8 cellular contexts compared by ENCODE assay signal in the genomic region with DNA sequence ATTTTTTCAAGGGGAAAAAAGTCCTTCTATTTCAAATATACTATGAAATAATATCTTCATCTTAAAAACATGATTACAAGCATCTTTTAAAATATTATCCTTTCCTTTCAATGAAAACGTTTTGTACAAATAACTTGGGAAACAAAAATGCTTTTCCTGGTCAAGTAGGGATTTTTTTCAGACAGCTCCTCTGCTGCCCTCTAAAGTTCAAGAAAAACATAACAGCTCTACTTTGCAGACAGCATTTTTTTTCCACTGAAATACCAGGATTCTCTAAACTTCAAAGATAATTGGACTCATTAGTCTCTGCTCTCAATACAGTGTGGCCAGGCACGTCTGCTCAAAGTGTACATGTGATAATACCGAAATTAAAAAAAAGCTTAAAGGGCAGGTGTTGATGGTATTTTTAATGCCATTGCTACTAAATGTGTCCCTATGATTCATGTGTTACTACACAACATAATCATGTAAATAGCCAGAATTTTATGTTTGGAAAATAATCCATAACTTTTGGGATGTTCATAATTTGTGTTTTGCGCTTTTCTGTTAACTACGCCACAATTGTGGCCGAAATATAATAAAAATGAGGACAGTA.
A peak's percentile ranks its signal among the peaks of the same experiment; 100 is the strongest.
DNase-seq lines count a peak whose midpoint lies in the region; FAIRE-seq and TF ChIP-seq lines count a peak whose summit lies in the region.

No MANE protein-coding gene starts in this region.

- peak; percentile 46 for TF ChIP-seq CTCF in AG09309 (IDR thresholded peaks at IDR 0.05; ENCODE audit: control insufficient read depth, insufficient read depth, low read depth, low read length, missing control alignments)
- no peak for TF ChIP-seq CTCF in HEK293 (tag by site-specific recombination; IDR thresholded peaks at IDR 0.05)
- TF ChIP-seq CTCF in SK-N-SH (IDR thresholded peaks at IDR 0.05) = peak; percentile 71

- no peak for TF ChIP-seq EP300 in SK-N-SH (IDR thresholded peaks at IDR 0.05; ENCODE audit: borderline replicate concordance in 1 of 2, low read depth in 1 of 2, low read length in 1 of 2)

- POLR2A ChIA-PET in HEK293 (lab: Yijun Ruan, JAX) = no interaction called here
- POLR2A ChIA-PET in SK-N-SH (lab: Yijun Ruan, JAX) = no interaction called here

- CTCF ChIA-PET in HEK293 (lab: Yijun Ruan, JAX) = interaction anchor here (0.6 to 2.5 kb wide), 17 partner anchors 11 to 1364 kb away, joined by 3 to 20 read pairs (median 4); no protein-coding TSS in a partner anchor
- CTCF ChIA-PET in SK-N-SH (lab: Yijun Ruan, JAX) = interaction anchor here (0.6 to 6.2 kb wide), 42 partner anchors 10 to 1191 kb away, joined by 3 to 80 read pairs (median 4); no protein-coding TSS in a partner anchor

- no peaks in the 10 kb centered on the region for H3K27me3 ChIP-seq in SK-N-SH (ENCODE audit: insufficient read depth)

- no peak overlapping the region for H3K9ac ChIP-seq in SK-N-SH

- H4K20me1 ChIP-seq in SK-N-SH (ENCODE audit: insufficient read depth) = no peaks in the 10 kb centered on the region

- 11% methylated on average over 6 of the region's 6 CpGs for WGBS in SK-N-SH (ENCODE audit: low lambda C conversion rate)

- no peaks in the 10 kb centered on the region for H3K9me3 ChIP-seq in HEK293 (ENCODE audit: control insufficient read depth, insufficient read depth, low read depth, low read length)
- no peaks in the 10 kb centered on the region for H3K9me3 ChIP-seq in SK-N-SH

- peak; percentile 83 for TF ChIP-seq RAD21 in SK-N-SH (IDR thresholded peaks at IDR 0.05; ENCODE audit: low read length)

- H3K4me3 ChIP-seq in AG09309 (ENCODE audit: control insufficient read depth, low read depth, low read length) = no peak overlapping the region
- no peak overlapping the region for H3K4me3 ChIP-seq in HEK293 (ENCODE audit: low read depth, low read length)
- no peak overlapping the region; a peak in 1 of 4 replicates for H3K4me3 ChIP-seq in SK-N-SH (ENCODE audit: low read depth in 2 of 2, low read length in 1 of 2)

- no peaks in the 10 kb centered on the region for H3K79me2 ChIP-seq in SK-N-SH (ENCODE audit: insufficient read depth)

- H3K27ac ChIP-seq in HEK293 (ENCODE audit: extremely low read depth, low read depth, low read length) (no peak overlapping the region), SK-N-SH (ENCODE audit: low read depth in 2 of 2, low read length in 1 of 2) (peak overlapping the region in 1 of 2 experiments; percentile 72; a peak in 2 of 4 replicates)

- H3F3A ChIP-seq in SK-N-SH (replicated peaks; ENCODE audit: insufficient read depth) = no peaks in the 10 kb centered on the region

- H3K36me3 ChIP-seq in HEK293 (ENCODE audit: control insufficient read depth in 2 of 2, insufficient read depth in 1 of 2, low read length in 2 of 2) = no peaks in the 10 kb centered on the region
- no peaks in the 10 kb centered on the region for H3K36me3 ChIP-seq in SK-N-SH (replicated peaks in 1 of 2; ENCODE audit: control insufficient read depth in 1 of 2, insufficient read depth in 2 of 2, low read length in 1 of 2)

- 0 out of 2 replicates have a peak overlapping the region, but pooled peaks have one; percentile 16 for H3K4me2 ChIP-seq in SK-N-SH

- FAIRE-seq in islet of Langerhans (lab: Jason Lieb, UNC) = peak; percentile 95

- DNase-seq in AG09309 (ENCODE audit: low read depth) (peak; percentile 1), SK-N-SH (peak; percentile 20), DMS79 (lab: John Stamatoyannopoulos, UW) (no peak), NCI-H2081 treated with DMSO at 0.1 percent for 48 hours (lab: John Stamatoyannopoulos, UW) (no peak)
- DNase-seq in activated CD8-positive, alpha-beta memory T cell treated with anti-CD3 and anti-CD28 coated beads, Interleukin-2, amount 50 U/mL, for 4 hours = no peak
- no peak for DNase-seq in stimulated activated CD4-positive, alpha-beta T cell treated with anti-CD3 and anti-CD28 coated beads, Interleukin-2, amount 100 ng/mL, for 24 hours

- H3K9me2 ChIP-seq in SK-N-SH = no peaks in the 10 kb centered on the region

- no peaks in the 10 kb centered on the region for H3K4me1 ChIP-seq in HEK293 (ENCODE audit: control insufficient read depth, insufficient read depth, low read length)
- H3K4me1 ChIP-seq in SK-N-SH (ENCODE audit: control insufficient read depth in 1 of 2, insufficient read depth in 2 of 2, low read depth in 1 of 2, low read length in 1 of 2) = peaks cover 0 to 16% of the 10 kb centered on the region in 2 experiments; a peak in 2 of 4 replicates

- no peak overlapping the region for H2AFZ ChIP-seq in SK-N-SH (ENCODE audit: low read depth)

TF ChIP-seq in HEK293, 187 proteins besides CTCF, POLR2A, EP300 and RAD21:
- TF ChIP-seq ZNF654 (tag by site-specific recombination; IDR thresholded peaks at IDR 0.05; ENCODE audit: low read depth) (peak; percentile 14; the same call in 1 of the 2 replicates), ZNF747 (tag by site-specific recombination; IDR thresholded peaks at IDR 0.05) (no peak)
TF ChIP-seq in HEK293: peak in this region for 1.

TF ChIP-seq in SK-N-SH, 30 proteins besides CTCF, POLR2A, EP300 and RAD21:
- TF ChIP-seq RFX5 (IDR thresholded peaks at IDR 0.05; ENCODE audit: low read length) = 0 out of 2 replicates have a peak, but pooled peaks have one; percentile 33
- no peak for TF ChIP-seq TEAD4 (IDR thresholded peaks at IDR 0.05; ENCODE audit: borderline replicate concordance, insufficient read depth)
- TF ChIP-seq SMC3 (IDR thresholded peaks at IDR 0.05; ENCODE audit: low read depth, low read length) = peak; percentile 35
- no peak for TF ChIP-seq JUND (IDR thresholded peaks at IDR 0.05)
- TF ChIP-seq, protein P1, sequence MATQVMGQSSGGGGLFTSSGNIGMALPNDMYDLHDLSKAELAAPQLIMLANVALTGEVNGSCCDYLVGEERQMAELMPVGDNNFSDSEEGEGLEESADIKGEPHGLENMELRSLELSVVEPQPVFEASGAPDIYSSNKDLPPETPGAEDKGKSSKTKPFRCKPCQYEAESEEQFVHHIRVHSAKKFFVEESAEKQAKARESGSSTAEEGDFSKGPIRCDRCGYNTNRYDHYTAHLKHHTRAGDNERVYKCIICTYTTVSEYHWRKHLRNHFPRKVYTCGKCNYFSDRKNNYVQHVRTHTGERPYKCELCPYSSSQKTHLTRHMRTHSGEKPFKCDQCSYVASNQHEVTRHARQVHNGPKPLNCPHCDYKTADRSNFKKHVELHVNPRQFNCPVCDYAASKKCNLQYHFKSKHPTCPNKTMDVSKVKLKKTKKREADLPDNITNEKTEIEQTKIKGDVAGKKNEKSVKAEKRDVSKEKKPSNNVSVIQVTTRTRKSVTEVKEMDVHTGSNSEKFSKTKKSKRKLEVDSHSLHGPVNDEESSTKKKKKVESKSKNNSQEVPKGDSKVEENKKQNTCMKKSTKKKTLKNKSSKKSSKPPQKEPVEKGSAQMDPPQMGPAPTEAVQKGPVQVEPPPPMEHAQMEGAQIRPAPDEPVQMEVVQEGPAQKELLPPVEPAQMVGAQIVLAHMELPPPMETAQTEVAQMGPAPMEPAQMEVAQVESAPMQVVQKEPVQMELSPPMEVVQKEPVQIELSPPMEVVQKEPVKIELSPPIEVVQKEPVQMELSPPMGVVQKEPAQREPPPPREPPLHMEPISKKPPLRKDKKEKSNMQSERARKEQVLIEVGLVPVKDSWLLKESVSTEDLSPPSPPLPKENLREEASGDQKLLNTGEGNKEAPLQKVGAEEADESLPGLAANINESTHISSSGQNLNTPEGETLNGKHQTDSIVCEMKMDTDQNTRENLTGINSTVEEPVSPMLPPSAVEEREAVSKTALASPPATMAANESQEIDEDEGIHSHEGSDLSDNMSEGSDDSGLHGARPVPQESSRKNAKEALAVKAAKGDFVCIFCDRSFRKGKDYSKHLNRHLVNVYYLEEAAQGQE (IDR thresholded peaks at IDR 0.05; ENCODE audit: low read depth, low read length) = no peak

Comparison
In these comparisons a context has a peak if more than half of its experiments do, and no peak if none do; other contexts are left out.
1. DNase-seq: peak in AG09309 (single experiment) and SK-N-SH (single experiment); none in activated CD8-positive, alpha-beta memory T cell treated with anti-CD3 and anti-CD28 coated beads, Interleukin-2, amount 50 U/mL, for 4 hours (single experiment), DMS79 (single experiment), stimulated activated CD4-positive, alpha-beta T cell treated with anti-CD3 and anti-CD28 coated beads, Interleukin-2, amount 100 ng/mL, for 24 hours (0 of 2) and NCI-H2081 treated with DMSO at 0.1 percent for 48 hours (single experiment).